8 cellular contexts compared by ENCODE assay signal in the genomic region with DNA sequence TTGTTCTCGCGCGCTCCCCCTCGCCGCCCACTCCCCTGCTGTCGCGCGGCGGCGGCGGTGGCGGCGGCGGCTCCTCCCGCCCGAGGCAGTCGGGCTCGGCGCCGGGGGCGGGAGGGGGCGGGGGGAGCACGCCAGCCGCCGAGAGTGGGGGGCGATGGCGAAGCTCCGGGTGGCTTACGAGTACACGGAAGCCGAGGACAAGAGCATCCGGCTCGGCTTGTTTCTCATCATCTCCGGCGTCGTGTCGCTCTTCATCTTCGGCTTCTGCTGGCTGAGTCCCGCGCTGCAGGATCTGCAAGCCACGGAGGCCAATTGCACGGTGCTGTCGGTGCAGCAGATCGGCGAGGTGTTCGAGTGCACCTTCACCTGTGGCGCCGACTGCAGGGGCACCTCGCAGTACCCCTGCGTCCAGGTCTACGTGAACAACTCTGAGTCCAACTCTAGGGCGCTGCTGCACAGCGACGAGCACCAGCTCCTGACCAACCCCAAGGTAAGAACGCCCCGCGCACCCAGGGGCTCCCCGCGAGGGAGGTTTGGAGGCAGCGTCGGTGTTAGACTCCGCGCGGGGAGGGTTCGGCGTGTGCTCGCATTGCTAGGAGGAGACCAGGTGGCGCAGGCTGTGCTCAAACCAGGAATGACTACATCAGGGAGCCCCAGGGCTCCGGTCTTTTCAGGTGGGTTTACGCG. TPM values are rescaled to one million over a fixed set of nuclear protein-coding genes. Genes with fewer than 3 reads are reported as not detected.
A peak's percentile ranks its signal among the peaks of the same experiment; 100 is the strongest.
DNase-seq lines count a peak whose midpoint lies in the region; ATAC-seq lines count a peak whose summit lies in the region.

No MANE protein-coding gene starts in this region.

- peak overlapping the region; percentile 99 for H3K18ac ChIP-seq in mesendoderm (ENCODE audit: low read length)

- H3K4me3 ChIP-seq in duodenal mucosa (ENCODE audit: low read depth in 1 of 2, low read length in 2 of 2) (peak overlapping the region; percentile 74 to 78), mesendoderm (ENCODE audit: low read length) (peak overlapping the region; percentile 96)

- H3K4me1 ChIP-seq in duodenal mucosa (ENCODE audit: control insufficient read depth in 1 of 2, insufficient read depth in 2 of 2, low read length in 2 of 2) (peaks cover 15 to 18% of the 10 kb centered on the region in 2 donors), mesendoderm (ENCODE audit: control insufficient read depth, low read depth, low read length) (no peaks in the 10 kb centered on the region)

- peak overlapping the region; percentile 44 for H3K4me2 ChIP-seq in mesendoderm (ENCODE audit: low read length)

- ATAC-seq in HG02981 (IDR thresholded peaks at IDR 0.05; ENCODE audit: unreplicated experiment): peak; percentile 38

- intact Hi-C loops in activated CD4-positive, alpha-beta memory T cell treated with anti-CD3 and anti-CD28 coated beads for 36 hours (cut with micrococcal nuclease): loop anchor here (1.0 to 10.0 kb wide), 6 partner anchors 49 to 1008 kb away; a partner anchor contains a TSS

- CTCF ChIA-PET in activated CD4-positive, alpha-beta memory T cell treated with anti-CD3 and anti-CD28 coated beads for 36 hours (lab: Charles Lee): interaction anchor here (1.2 kb wide), 2 partner anchors 9 to 124 kb away, joined by 3 to 4 read pairs; no protein-coding TSS in a partner anchor

- no peak overlapping the region for H4K8ac ChIP-seq in mesendoderm (ENCODE audit: low read depth, low read length)

- H3K27ac ChIP-seq in duodenal mucosa (ENCODE audit: low read depth, low read length) (no peak overlapping the region), mesendoderm (ENCODE audit: low read depth, low read length) (peak overlapping the region; percentile 87)

- peak overlapping the region; percentile 98 for H3K56ac ChIP-seq in mesendoderm (ENCODE audit: low read length)

- H3K36me3 ChIP-seq in duodenal mucosa (ENCODE audit: control insufficient read depth in 1 of 2, insufficient read depth in 2 of 2, low read length in 2 of 2) (no peaks in the 10 kb centered on the region), mesendoderm (ENCODE audit: control insufficient read depth, insufficient read depth, low read length) (no peaks in the 10 kb centered on the region)

- H2BK5ac ChIP-seq in mesendoderm (ENCODE audit: low read length): peak overlapping the region; percentile 47

- H3K4me3 Mint-ChIP-seq in activated CD4-positive, alpha-beta memory T cell treated with anti-CD3 and anti-CD28 coated beads for 36 hours: peak overlapping the region; percentile 90

- peaks cover 0 to 4% of the 10 kb centered on the region in 2 donors for H3K9me3 ChIP-seq in duodenal mucosa (ENCODE audit: control insufficient read depth in 1 of 2, low read length in 2 of 2)

- H3K79me2 ChIP-seq in mesendoderm (ENCODE audit: control insufficient read depth, insufficient read depth, low read length): peaks cover 28% of the 10 kb centered on the region

- H3K27me3 Mint-ChIP-seq in activated CD4-positive, alpha-beta memory T cell treated with anti-CD3 and anti-CD28 coated beads for 36 hours: peaks cover 6% of the 10 kb centered on the region

- H3K23ac ChIP-seq in mesendoderm (ENCODE audit: low read length): peak overlapping the region; percentile 59

- no peak overlapping the region for H4K5ac ChIP-seq in mesendoderm (ENCODE audit: low read length)

- H3K9ac ChIP-seq in duodenal mucosa (ENCODE audit: low read depth in 1 of 2, low read length in 2 of 2): peak overlapping the region; percentile 26 to 43
- H3K9ac ChIP-seq in mesendoderm (ENCODE audit: low read length): peak overlapping the region; percentile 96

- H3K9me3 Mint-ChIP-seq in activated CD4-positive, alpha-beta memory T cell treated with anti-CD3 and anti-CD28 coated beads for 36 hours: no peaks in the 10 kb centered on the region

- peak overlapping the region; percentile 51 for H3K27ac Mint-ChIP-seq in activated CD4-positive, alpha-beta memory T cell treated with anti-CD3 and anti-CD28 coated beads for 36 hours

- H3K27me3 ChIP-seq in duodenal mucosa (ENCODE audit: control insufficient read depth in 1 of 2, insufficient read depth in 2 of 2, low read length in 2 of 2): peaks cover 15 to 29% of the 10 kb centered on the region in 2 donors
- H3K27me3 ChIP-seq in mesendoderm (ENCODE audit: insufficient read depth, low read length, poor library complexity): no peaks in the 10 kb centered on the region

- no peak overlapping the region for H2AK5ac ChIP-seq in mesendoderm (ENCODE audit: low read length)

- no CpG with 5 or more reads among the region's 71 CpGs for WGBS in mesendoderm (ENCODE audit: extremely low coverage, insufficient coverage, low lambda C conversion rate)

- H2BK120ac ChIP-seq in mesendoderm (ENCODE audit: low read depth, low read length): peak overlapping the region; percentile 32

- H3K36me3 Mint-ChIP-seq in activated CD4-positive, alpha-beta memory T cell treated with anti-CD3 and anti-CD28 coated beads for 36 hours: no peaks in the 10 kb centered on the region

- peak overlapping the region; percentile 76 for H3K4ac ChIP-seq in mesendoderm (ENCODE audit: low read depth, low read length)

- POLR2A ChIA-PET in activated CD4-positive, alpha-beta memory T cell treated with anti-CD3 and anti-CD28 coated beads for 36 hours (lab: Charles Lee): interaction anchor here (0.5 to 0.9 kb wide), 2 partner anchors 124 to 726 kb away, joined by 3 to 4 read pairs; no protein-coding TSS in a partner anchor

- peaks cover 6% of the 10 kb centered on the region for H3K79me1 ChIP-seq in mesendoderm (ENCODE audit: low read length)

- H2BK15ac ChIP-seq in mesendoderm (replicated peaks; ENCODE audit: low read depth): peak overlapping the region; percentile 76

- peaks cover 18% of the 10 kb centered on the region for H3K4me1 Mint-ChIP-seq in activated CD4-positive, alpha-beta memory T cell treated with anti-CD3 and anti-CD28 coated beads for 36 hours (ENCODE audit: low read depth)

- peak; percentile 39 for DNase-seq in SIG-M5 treated with dmso at 0.1 percent for 504 hours (lab: John Stamatoyannopoulos, UW; ENCODE audit: unreplicated experiment)
- DNase-seq in SIG-M5 (lab: John Stamatoyannopoulos, UW): no peak
- peak; percentile 13 for DNase-seq in NCI-H226
- DNase-seq in activated CD4-positive, alpha-beta memory T cell treated with anti-CD3 and anti-CD28 coated beads for 36 hours: peak; percentile 71
- peak; percentile 83 for DNase-seq in mesendoderm
- peak; percentile 30 for DNase-seq in stimulated activated CD8-positive, alpha-beta memory T cell treated with anti-CD3 and anti-CD28 coated beads, Interleukin-4, amount 100 ng/mL, for 24 hours (ENCODE audit: low read depth)

RNA-seq across cellular contexts. Expression of a gene that starts 0.6 kb away (rescaled TPM):
- 1 to 10 TPM; 1.3 to 1.5 TPM for total RNA-seq in activated CD4-positive, alpha-beta memory T cell treated with anti-CD3 and anti-CD28 coated beads for 36 hours
- polyA plus RNA-seq in mesendoderm (2013, experiment 1 of 2): 9.6 TPM
- 9.6 TPM for polyA plus RNA-seq in mesendoderm (2013, experiment 2 of 2)
